22 cellular contexts compared by ENCODE assay signal in genomic region chr13:40968416-40969000, GRCh38. TPM values are rescaled to one million over a fixed set of nuclear protein-coding genes. Genes with fewer than 3 reads are reported as not detected.
DNase-seq lines count a peak whose midpoint lies in the region; ATAC-seq and TF ChIP-seq lines count a peak whose summit lies in the region.
"Had no signal": no experiment of that assay in that cellular context is flagged by ENCODE, and none has a peak within 500 bp of the region (broad histone marks: within the 10 kb centered on the region; RNA-seq: fewer than 3 reads in every experiment).

No MANE protein-coding gene starts in this region.

- TF ChIP-seq CTCF in CD14-positive monocyte (IDR thresholded peaks at IDR 0.05) (no peak), HEK293 (tag by site-specific recombination; IDR thresholded peaks at IDR 0.05) (no peak)

- DNase-seq in CD14-positive monocyte (ENCODE audit: low spot score) (no peak), adipocyte (ENCODE audit: low read depth) (peak; percentile 40), NCI-H1694 treated with DMSO at 0.1 percent for 48 hours (lab: John Stamatoyannopoulos, UW) (no peak), NCI-H2227 treated with DMSO at 0.1 percent for 48 hours (lab: John Stamatoyannopoulos, UW) (no peak)
- no peak for DNase-seq in naive thymus-derived CD4-positive, alpha-beta T cell
- DNase-seq: activated CD8-positive, alpha-beta T cell treated with anti-CD3 and anti-CD28 coated beads, Interleukin-2, amount 10 ng/mL, durations not matched to agents 7 days and 5 days; activated naive CD4-positive, alpha-beta T cell treated with anti-CD3 and anti-CD28 coated beads, Interleukin-2, amount 10 ng/mL, durations not matched to agents 7 days and 5 days; activated T-cell treated with anti-CD3 and anti-CD28 coated beads, Interleukin-2, amount 50 U/mL, for 1 hour; aorta; DND-41; heart right ventricle; left ventricle myocardium inferior; NCI-H1105 treated with DMSO at 0.1 percent for 48 hours; NCI-H2081 treated with DMSO at 0.1 percent for 48 hours; substantia nigra; T-helper 9 cell had no signal

- POLR2A ChIA-PET in HEK293 (lab: Yijun Ruan, JAX), result no interaction called here
- POLR2A ChIA-PET in naive thymus-derived CD4-positive, alpha-beta T cell (lab: Charles Lee), result interaction anchor here (0.6 kb wide), 2 partner anchors 16 to 22 kb away, joined by 3 to 5 read pairs; no protein-coding TSS in a partner anchor

- intact Hi-C loops in CD14-positive monocyte (cut with micrococcal nuclease), result loop anchor here in 1 of 2 donors (5.0 kb wide), 2 partner anchors 39 to 94 kb away; partner anchors contain the start of gene WBP4
- intact Hi-C loops in naive thymus-derived CD4-positive, alpha-beta T cell (cut with micrococcal nuclease), result no loop called here

- ATAC-seq in naive thymus-derived CD4-positive, alpha-beta T cell, result no peak
- no peak for ATAC-seq in GM21825 (IDR thresholded peaks at IDR 0.05; ENCODE audit: unreplicated experiment)
- ATAC-seq: activated CD8-positive, alpha-beta T cell treated with anti-CD3 and anti-CD28 coated beads, Interleukin-2, amount 10 ng/mL, durations not matched to agents 7 days and 5 days; heart right ventricle had no signal

- H3K9me3 ChIP-seq in HEK293 (ENCODE audit: control insufficient read depth, insufficient read depth, low read depth, low read length) (no peaks in the 10 kb centered on the region), adipocyte (ENCODE audit: control insufficient read depth, low read length) (no peaks in the 10 kb centered on the region)
- no peaks in the 10 kb centered on the region for H3K9me3 ChIP-seq in naive thymus-derived CD4-positive, alpha-beta T cell (ENCODE audit: control insufficient read depth in 2 of 3, low read length in 3 of 3)
- H3K9me3 ChIP-seq: heart right ventricle, left ventricle myocardium inferior, prostate gland had no signal

- H3K4me1 Mint-ChIP-seq in CD14-positive monocyte, result peaks cover 94% of the 10 kb centered on the region
- peaks cover 65 to 100% (median 99%) of the 10 kb centered on the region in 7 donors for H3K4me1 Mint-ChIP-seq in naive thymus-derived CD4-positive, alpha-beta T cell
- H3K4me1 Mint-ChIP-seq: neural progenitor cell had no signal

- no peak overlapping the region for H3K4me3 Mint-ChIP-seq in CD14-positive monocyte
- H3K4me3 Mint-ChIP-seq in naive thymus-derived CD4-positive, alpha-beta T cell, result peak overlapping the region in 7 of 10 donors; percentile 35 to 88 (median 72)
- H3K4me3 Mint-ChIP-seq: activated CD8-positive, alpha-beta T cell treated with anti-CD3 and anti-CD28 coated beads, Interleukin-2, amount 10 ng/mL, durations not matched to agents 7 days and 5 days; activated naive CD4-positive, alpha-beta T cell treated with anti-CD3 and anti-CD28 coated beads, Interleukin-2, amount 10 ng/mL, durations not matched to agents 7 days and 5 days; mesothelial cell of epicardium; neural progenitor cell had no signal

- CTCF ChIA-PET in HEK293 (lab: Yijun Ruan, JAX), result no interaction called here
- CTCF ChIA-PET in naive thymus-derived CD4-positive, alpha-beta T cell (lab: Charles Lee), result no interaction called here

- H3K36me3 Mint-ChIP-seq in CD14-positive monocyte, result peaks cover 19 to 23% of the 10 kb centered on the region in 2 donors
- peaks cover 0 to 3% (median 0%) of the 10 kb centered on the region in 5 donors for H3K36me3 Mint-ChIP-seq in naive thymus-derived CD4-positive, alpha-beta T cell
- H3K36me3 Mint-ChIP-seq: mesothelial cell of epicardium, neural progenitor cell had no signal

- no peak overlapping the region for H3K9ac ChIP-seq in adipocyte (ENCODE audit: low read length)
- H3K9ac ChIP-seq: neural progenitor cell had no signal

- no peaks in the 10 kb centered on the region for H3K27me3 Mint-ChIP-seq in CD14-positive monocyte (ENCODE audit: low read depth in 3 of 3)
- no peaks in the 10 kb centered on the region for H3K27me3 Mint-ChIP-seq in naive thymus-derived CD4-positive, alpha-beta T cell
- H3K27me3 Mint-ChIP-seq: activated naive CD4-positive, alpha-beta T cell treated with anti-CD3 and anti-CD28 coated beads, Interleukin-2, amount 10 ng/mL, durations not matched to agents 7 days and 5 days had no signal

- H3K9me3 Mint-ChIP-seq in CD14-positive monocyte, result no peaks in the 10 kb centered on the region
- H3K9me3 Mint-ChIP-seq in naive thymus-derived CD4-positive, alpha-beta T cell, result peaks cover 0 to 2% (median 0%) of the 10 kb centered on the region in 11 donors
- H3K9me3 Mint-ChIP-seq: activated naive CD4-positive, alpha-beta T cell treated with anti-CD3 and anti-CD28 coated beads, Interleukin-2, amount 10 ng/mL, durations not matched to agents 7 days and 5 days; mesothelial cell of epicardium; neural progenitor cell had no signal

- no peaks in the 10 kb centered on the region for H3K27me3 ChIP-seq in adipocyte (replicated peaks; ENCODE audit: control insufficient read depth, insufficient read depth, low read length)
- no peaks in the 10 kb centered on the region for H3K27me3 ChIP-seq in naive thymus-derived CD4-positive, alpha-beta T cell (ENCODE audit: control insufficient read depth in 2 of 2, insufficient read depth in 2 of 2, low read length in 2 of 2)
- H3K27me3 ChIP-seq: heart right ventricle, neural progenitor cell had no signal

- no peaks in the 10 kb centered on the region for H3K36me3 ChIP-seq in HEK293 (ENCODE audit: control insufficient read depth in 2 of 2, insufficient read depth in 1 of 2, low read length in 2 of 2)
- H3K36me3 ChIP-seq in adipocyte (ENCODE audit: control insufficient read depth, insufficient read depth, low read length, severe bottlenecking), result no peaks in the 10 kb centered on the region
- no peaks in the 10 kb centered on the region for H3K36me3 ChIP-seq in naive thymus-derived CD4-positive, alpha-beta T cell (ENCODE audit: control insufficient read depth in 2 of 3, insufficient read depth in 3 of 3, low read length in 3 of 3)
- H3K36me3 ChIP-seq: heart right ventricle, left ventricle myocardium inferior, neural progenitor cell, prostate gland had no signal

- H3K27ac Mint-ChIP-seq in CD14-positive monocyte, result peak overlapping the region in 6 of 7 donors; percentile 25 to 90 (median 68)
- H3K27ac Mint-ChIP-seq in naive thymus-derived CD4-positive, alpha-beta T cell, result peak overlapping the region in 3 of 9 donors; percentile 12 to 73 (median 52)
- H3K27ac Mint-ChIP-seq: activated CD8-positive, alpha-beta T cell treated with anti-CD3 and anti-CD28 coated beads, Interleukin-2, amount 10 ng/mL, durations not matched to agents 7 days and 5 days; activated naive CD4-positive, alpha-beta T cell treated with anti-CD3 and anti-CD28 coated beads, Interleukin-2, amount 10 ng/mL, durations not matched to agents 7 days and 5 days; mesothelial cell of epicardium; neural progenitor cell had no signal

- H3K4me1 ChIP-seq in HEK293 (ENCODE audit: control insufficient read depth, insufficient read depth, low read length), result peaks cover 20% of the 10 kb centered on the region
- peaks cover 63% of the 10 kb centered on the region for H3K4me1 ChIP-seq in adipocyte (ENCODE audit: control insufficient read depth, insufficient read depth, low read length)
- H3K4me1 ChIP-seq in naive thymus-derived CD4-positive, alpha-beta T cell (ENCODE audit: control insufficient read depth in 2 of 2, insufficient read depth in 2 of 2, low read length in 2 of 2), result peaks cover 70 to 84% of the 10 kb centered on the region in 2 donors
- H3K4me1 ChIP-seq: neural progenitor cell had no signal

- H3K4me3 ChIP-seq in HEK293 (ENCODE audit: low read depth, low read length) (no peak overlapping the region), adipocyte (ENCODE audit: low read length) (peak overlapping the region; percentile 19)
- H3K4me3 ChIP-seq in naive thymus-derived CD4-positive, alpha-beta T cell (ENCODE audit: low read length), result no peak overlapping the region
- H3K4me3 ChIP-seq: heart right ventricle, left ventricle myocardium inferior, neural progenitor cell, prostate gland had no signal

- H3K27ac ChIP-seq in HEK293 (ENCODE audit: extremely low read depth, low read depth, low read length), result no peak overlapping the region
- H3K27ac ChIP-seq in naive thymus-derived CD4-positive, alpha-beta T cell (ENCODE audit: low read depth, low read length), result peak overlapping the region; percentile 5
- H3K27ac ChIP-seq: heart right ventricle, left ventricle myocardium inferior, neural progenitor cell, prostate gland, RWPE1 had no signal

TF ChIP-seq in HEK293, 187 proteins besides CTCF, POLR2A, EP300 and RAD21:
- peak; percentile 90 for TF ChIP-seq ZNF121 (tag by site-specific recombination; IDR thresholded peaks at IDR 0.05)
- no peak for TF ChIP-seq ZNF394 (tag by site-specific recombination; IDR thresholded peaks at IDR 0.05; ENCODE audit: borderline replicate concordance)
- TF ChIP-seq ZNF223 (tag by site-specific recombination; IDR thresholded peaks at IDR 0.05), result no peak

RNA-seq across cellular contexts. Expression of gene ELF1, which starts 50.6 kb away (rescaled TPM):
- 10 to 100 TPM; 83.3 TPM for polyA plus RNA-seq in CD14-positive monocyte
- total RNA-seq in naive thymus-derived CD4-positive, alpha-beta T cell, result 100 to 1,000 TPM; 117 to 193 (median 180) TPM
- polyA plus RNA-seq in naive thymus-derived CD4-positive, alpha-beta T cell, result 100 to 1,000 TPM; 134 to 142 TPM

Comparison
In these comparisons a context has a peak if more than half of its experiments do, and no peak if none do; other contexts are left out.
1. H3K4me3 Mint-ChIP-seq: peak in naive thymus-derived CD4-positive, alpha-beta T cell (7 of 10); none in CD14-positive monocyte (0 of 2).